10 cellular contexts compared by ENCODE assay signal in the genomic region with DNA sequence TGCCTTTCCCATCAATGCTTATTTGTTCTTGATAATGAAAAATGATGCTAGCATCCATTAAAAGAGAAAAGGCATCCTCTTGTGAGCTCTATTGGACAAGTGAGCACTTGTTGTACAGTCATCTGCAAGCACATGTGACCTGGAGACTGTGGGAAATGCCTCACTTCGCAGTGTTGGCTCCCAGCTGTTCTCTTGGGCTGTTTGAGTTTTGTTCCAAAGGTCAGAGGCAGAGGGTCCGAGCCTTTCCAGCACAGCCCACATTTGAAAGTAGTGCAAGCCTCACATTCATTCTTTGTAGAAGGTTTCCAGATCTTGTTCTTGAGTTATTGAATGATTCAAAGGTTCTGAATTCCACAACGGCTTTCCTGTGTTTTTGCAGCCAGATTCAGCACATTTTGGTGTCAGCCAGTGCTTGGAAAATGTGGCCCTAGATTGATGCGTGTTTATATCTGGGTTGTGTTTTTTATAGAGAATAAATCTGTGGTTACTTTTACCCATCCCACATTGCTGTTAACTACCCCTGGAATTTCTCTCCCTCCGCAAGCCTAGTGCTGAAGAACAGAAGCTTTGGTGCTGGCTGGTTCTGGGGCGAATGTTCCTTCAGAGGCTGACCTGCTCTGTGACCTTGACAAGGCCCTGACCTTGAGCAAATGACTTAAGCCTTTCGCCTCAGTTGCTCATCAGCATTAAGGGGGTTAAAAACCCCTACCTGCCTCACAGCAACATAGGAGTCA. TPM values are rescaled to one million over a fixed set of nuclear protein-coding genes. Genes with fewer than 3 reads are reported as not detected.
DNase-seq lines count a peak whose midpoint lies in the region; ATAC-seq and TF ChIP-seq lines count a peak whose summit lies in the region.
"Had no signal": no experiment of that assay in that cellular context is flagged by ENCODE, and none has a peak within 500 bp of the region (broad histone marks: within the 10 kb centered on the region; RNA-seq: fewer than 3 reads in every experiment).

No MANE protein-coding gene starts in this region.

- DNase-seq in COLO829 (ENCODE audit: low spot score) (peak; percentile 81), NCI-H2081 treated with DMSO at 0.1 percent for 48 hours (lab: John Stamatoyannopoulos, UW) (peak; percentile 17), cardiac fibroblast (ENCODE audit: low read depth in 2 of 2) (peak; percentile 25 to 60), myocyte (ENCODE audit: low read depth) (peak; percentile 82), ureter (ENCODE audit: low spot score) (no peak), D341Med (ENCODE audit: low spot score) (no peak)
- DNase-seq: SIG-M5; stimulated activated CD4-positive, alpha-beta T cell treated with anti-CD3 and anti-CD28 coated beads, Interleukin-1b, Interleukin-23, amount 100 ng/mL, for 48 hours had no signal

- H3K4me3 ChIP-seq in cardiac fibroblast (replicated peaks in 1 of 2; ENCODE audit: low read depth in 2 of 2, low read length in 2 of 2) = no peak overlapping the region

- ATAC-seq in HG03196 (IDR thresholded peaks at IDR 0.05; ENCODE audit: unreplicated experiment) (no peak), HG03571 (IDR thresholded peaks at IDR 0.05; ENCODE audit: unreplicated experiment) (no peak)

- TF ChIP-seq CTCF in cardiac fibroblast (IDR thresholded peaks at IDR 0.05; ENCODE audit: low read depth, low read length) = no peak

RNA-seq across cellular contexts. Expression of gene CDH1, which starts 49.8 kb away (rescaled TPM):
- 0.11 TPM in 1 of 2 replicates, not detected in the other for total RNA-seq in myocyte
- polyA plus RNA-seq in myocyte (2012) = 2.7 TPM
- 428 TPM for total RNA-seq in ureter

RNA-seq across cellular contexts. Expression of gene TANGO6, which starts 56.5 kb away (rescaled TPM):
- 10.0 and 11.4 TPM in 2 replicates for total RNA-seq in myocyte
- polyA plus RNA-seq in myocyte (2012) = 13.4 TPM
- total RNA-seq in ureter = 26.6 TPM

Comparison
In these comparisons a context has a peak if more than half of its experiments do, and no peak if none do; other contexts are left out.
1. DNase-seq: peak in COLO829 (single experiment), NCI-H2081 treated with DMSO at 0.1 percent for 48 hours (single experiment), cardiac fibroblast (2 of 2) and myocyte (single experiment); none in ureter (single experiment) and D341Med (single experiment).
2. RNA of gene CDH1, which starts 49.8 kb away (total RNA-seq): 428 TPM in ureter (single experiment); 0.11 TPM in myocyte; every median in the first group is over 100 times any median in the second.